ENCODE assay signal across 24 cellular contexts in genomic region chr12:1769809-1770494, GRCh38. TPM values are rescaled to one million over a fixed set of nuclear protein-coding genes. Genes with fewer than 3 reads are reported as not detected.
DNase-seq lines count a peak whose midpoint lies in the region; ATAC-seq, FAIRE-seq and TF ChIP-seq lines count a peak whose summit lies in the region.
"Had no signal": no experiment of that assay in that cellular context is flagged by ENCODE, and none has a peak within 500 bp of the region (broad histone marks: within the 10 kb centered on the region; RNA-seq: fewer than 3 reads in every experiment).

No MANE protein-coding gene starts in this region.

- no CpG with 5 or more reads among the region's 8 CpGs for WGBS in mesendoderm (ENCODE audit: extremely low coverage, insufficient coverage, low lambda C conversion rate)

- no peak overlapping the region for H2BK15ac ChIP-seq in mesendoderm (replicated peaks; ENCODE audit: low read depth)

- H3K9ac ChIP-seq in mesendoderm (ENCODE audit: low read length) = no peak overlapping the region

- H3K27ac ChIP-seq in mesendoderm (ENCODE audit: low read depth, low read length) = no peak overlapping the region
- H3K27ac ChIP-seq: hepatocyte, left lung had no signal

- H3K36me3 ChIP-seq in bronchial epithelial cell (ENCODE audit: control insufficient read depth, insufficient read depth, low read length) (peaks cover 3% of the 10 kb centered on the region), mesendoderm (ENCODE audit: control insufficient read depth, insufficient read depth, low read length) (no peaks in the 10 kb centered on the region)

- no peak overlapping the region for H3K4ac ChIP-seq in mesendoderm (ENCODE audit: low read depth, low read length)

- DNase-seq in D721Med (ENCODE audit: insufficient read length, low spot score) = no peak
- DNase-seq in NCI-H226 = peak; percentile 74
- DNase-seq in bronchial epithelial cell (ENCODE audit: low read depth) = peak; percentile 91
- DNase-seq in mesendoderm = peak; percentile 68
- no peak for DNase-seq in cerebellar nuclear complex (lab: John Stamatoyannopoulos, UW)
- no peak for DNase-seq in GM13976 (ENCODE audit: low spot score)
- DNase-seq: activated CD4-positive, alpha-beta memory T cell treated with anti-CD3 and anti-CD28 coated beads, Interleukin-2, amount 10 ng/mL, durations not matched to agents 7 days and 5 days; activated naive CD8-positive, alpha-beta T cell treated with anti-CD3 and anti-CD28 coated beads, Interleukin-2, amount 10 ng/mL, durations not matched to agents 7 days and 5 days; BE2C; DMS79 treated with DMSO at 0.1 percent for 48 hours; erythroblast; foreskin melanocyte; left lung; naive thymus-derived CD4-positive, alpha-beta T cell; NCI-H187 treated with DMSO at 0.1 percent for 48 hours; NCI-H748 treated with DMSO at 0.1 percent for 48 hours; retina; SHP77 had no signal

- in situ Hi-C loops in GM13976 (cut with MboI; ENCODE audit: low sequenced_read_pairs, unreplicated experiment) = no loop called here

- H4K8ac ChIP-seq in mesendoderm (ENCODE audit: low read depth, low read length) = no peak overlapping the region

- no peak overlapping the region for H3K56ac ChIP-seq in mesendoderm (ENCODE audit: low read length)

- H2BK5ac ChIP-seq in mesendoderm (ENCODE audit: low read length) = no peak overlapping the region

- no peak for TF ChIP-seq CTCF in D721Med (IDR thresholded peaks at IDR 0.05; ENCODE audit: insufficient read depth, missing control alignments)
- no peak for TF ChIP-seq CTCF in bronchial epithelial cell (IDR thresholded peaks at IDR 0.05; ENCODE audit: insufficient read depth, low read length, severe bottlenecking)
- no peak for TF ChIP-seq CTCF in GM13976 (IDR thresholded peaks at IDR 0.05; ENCODE audit: borderline replicate concordance, control extremely low read depth, extremely low read depth, insufficient read depth, missing control alignments)

- H3K27me3 ChIP-seq in bronchial epithelial cell (ENCODE audit: control insufficient read depth, insufficient read depth, low read length) (no peaks in the 10 kb centered on the region), mesendoderm (ENCODE audit: insufficient read depth, low read length, poor library complexity) (no peaks in the 10 kb centered on the region)
- H3K27me3 ChIP-seq: BE2C, hepatocyte, left lung had no signal

- peak; percentile 69 for FAIRE-seq in D721Med (lab: Jason Lieb, UNC)
- FAIRE-seq in bronchial epithelial cell (lab: Jason Lieb, UNC) = no peak

- no peak overlapping the region for H2BK120ac ChIP-seq in mesendoderm (ENCODE audit: low read depth, low read length)

- H3K4me1 ChIP-seq in mesendoderm (ENCODE audit: control insufficient read depth, low read depth, low read length) = no peaks in the 10 kb centered on the region

- no peak overlapping the region for H3K4me2 ChIP-seq in mesendoderm (ENCODE audit: low read length)
- H3K4me2 ChIP-seq: hepatocyte had no signal

- peaks cover 6% of the 10 kb centered on the region for H3K79me1 ChIP-seq in mesendoderm (ENCODE audit: low read length)

- H3K4me3 ChIP-seq in bronchial epithelial cell (ENCODE audit: low read depth, low read length) (no peak overlapping the region), mesendoderm (ENCODE audit: low read length) (no peak overlapping the region)
- H3K4me3 ChIP-seq: hepatocyte, left lung had no signal

- H3K79me2 ChIP-seq in mesendoderm (ENCODE audit: control insufficient read depth, insufficient read depth, low read length) = peaks cover 2% of the 10 kb centered on the region

- no peak overlapping the region for H3K18ac ChIP-seq in mesendoderm (ENCODE audit: low read length)

- no peak for ATAC-seq in GM21619 (IDR thresholded peaks at IDR 0.05; ENCODE audit: unreplicated experiment)
- ATAC-seq in GM21723 (IDR thresholded peaks at IDR 0.05; ENCODE audit: unreplicated experiment) = no peak
- ATAC-seq: left lung; naive thymus-derived CD4-positive, alpha-beta T cell had no signal

- no peak overlapping the region for H3K23ac ChIP-seq in mesendoderm (ENCODE audit: low read length)

- H4K5ac ChIP-seq in mesendoderm (ENCODE audit: low read length) = no peak overlapping the region

- no peak overlapping the region for H2AK5ac ChIP-seq in mesendoderm (ENCODE audit: low read length)

RNA-seq across cellular contexts. Expression of gene LRTM2, which starts 50.4 kb away (rescaled TPM):
- total RNA-seq in bronchial epithelial cell = not detected in 2 replicates
- not detected for polyA plus RNA-seq in mesendoderm (2013, experiment 1 of 2)
- 0.04 TPM for polyA plus RNA-seq in mesendoderm (2013, experiment 2 of 2)
- total RNA-seq: activated CD4-positive, alpha-beta memory T cell treated with anti-CD3 and anti-CD28 coated beads, Interleukin-2, amount 10 ng/mL, durations not matched to agents 7 days and 5 days; activated naive CD8-positive, alpha-beta T cell treated with anti-CD3 and anti-CD28 coated beads, Interleukin-2, amount 10 ng/mL, durations not matched to agents 7 days and 5 days; hepatocyte; left lung; mesenteric fat pad; osteoblast; urinary bladder had no signal
- polyA plus RNA-seq: hepatocyte; naive thymus-derived CD4-positive, alpha-beta T cell; urinary bladder had no signal

Comparison
In these comparisons a context has a peak if more than half of its experiments do, and no peak if none do; other contexts are left out.
1. DNase-seq: peak in NCI-H226 (single experiment), bronchial epithelial cell (single experiment) and mesendoderm (single experiment); none in D721Med (single experiment), cerebellar nuclear complex (0 of 2) and GM13976 (single experiment).